ENCODE assay signal across 7 cellular contexts in the genomic region with DNA sequence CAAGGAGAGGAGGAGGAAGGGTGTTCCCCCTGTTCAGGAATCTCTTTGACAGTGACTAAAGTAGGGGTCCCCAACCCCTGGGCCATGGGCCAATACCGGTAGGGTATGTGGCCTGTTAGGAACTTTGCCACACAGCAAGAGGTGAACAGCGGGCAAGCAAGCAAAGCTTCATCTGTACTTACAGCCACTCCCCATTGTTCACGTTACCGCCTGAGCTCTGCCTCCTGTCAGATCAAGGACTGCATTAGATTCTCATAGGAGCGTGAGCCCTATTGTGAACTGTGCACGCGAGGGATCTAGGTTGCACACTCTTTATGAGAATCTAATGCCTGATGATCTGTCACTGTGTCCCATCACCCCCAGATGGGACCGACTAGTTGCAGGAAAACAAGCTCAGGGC.
"Had no signal": no experiment of that assay in that cellular context is flagged by ENCODE, and none has a peak within 500 bp of the region (broad histone marks: within the 10 kb centered on the region; RNA-seq: fewer than 3 reads in every experiment).

No MANE protein-coding gene starts in this region.

- ATAC-seq: HCT116, K562 had no signal

- DNase-seq: GM23248, GOT3, H7, IMR-90 had no signal

- H3K9me3 ChIP-seq: HAP-1 had no signal

- H3K27ac ChIP-seq: GM23248 had no signal

- H3K4me3 ChIP-seq: GM23248, HAP-1, K562 had no signal

- H3K36me3 ChIP-seq: HAP-1 had no signal
